8 cellular contexts compared by ENCODE assay signal in genomic region chr3:48663489-48664312, GRCh38. TPM values are rescaled to one million over a fixed set of nuclear protein-coding genes. Genes with fewer than 3 reads are reported as not detected.
DNase-seq lines count a peak whose midpoint lies in the region; ATAC-seq and TF ChIP-seq lines count a peak whose summit lies in the region.

No MANE protein-coding gene starts in this region.

- peaks cover 7% of the 10 kb centered on the region for H3K27me3 Mint-ChIP-seq in neural crest cell (ENCODE audit: low read depth)

- TF ChIP-seq CTCF in LNCaP clone FGC (IDR thresholded peaks at IDR 0.05; ENCODE audit: control insufficient read depth, extremely low read depth, insufficient read depth) (peak; percentile 74), foreskin keratinocyte (conservative IDR thresholded peaks at IDR 0.05) (peak; percentile 93), neural crest cell (conservative IDR thresholded peaks at IDR 0.05) (peak; percentile 91), stomach (IDR thresholded peaks at IDR 0.05) (peak in 5 of 7 experiments; percentile 41 to 74 (median 56))

- H3K9me3 Mint-ChIP-seq in neural crest cell, result peaks cover 2% of the 10 kb centered on the region

- peak overlapping the region; percentile 70 for H3K4me3 ChIP-seq in LNCaP clone FGC (ENCODE audit: low read depth, low read length)
- H3K4me3 ChIP-seq in stomach, result peak overlapping the region; percentile 40 to 58 (median 50)

- H3K27ac Mint-ChIP-seq in neural crest cell (ENCODE audit: unreplicated experiment), result peak overlapping the region; percentile 100

- H3K27me3 ChIP-seq in foreskin keratinocyte, result peaks cover 6% of the 10 kb centered on the region
- H3K27me3 ChIP-seq in stomach, result peaks cover 0 to 57% (median 38%) of the 10 kb centered on the region in 3 donors

- peak overlapping the region; percentile 96 for H3K27ac ChIP-seq in foreskin keratinocyte
- peak overlapping the region; percentile 39 to 88 (median 82) for H3K27ac ChIP-seq in stomach

- intact Hi-C loops in stomach (cut with DNase I; ENCODE audit: low total_unique reads), result no loop called here

- no peaks in the 10 kb centered on the region for H3K4me1 ChIP-seq in foreskin keratinocyte
- H3K4me1 ChIP-seq in stomach, result peaks cover 19 to 34% (median 33%) of the 10 kb centered on the region in 4 donors

- peaks cover 21% of the 10 kb centered on the region for H3K36me3 Mint-ChIP-seq in neural crest cell (ENCODE audit: low read depth)

- ATAC-seq in GM21825 (IDR thresholded peaks at IDR 0.05; ENCODE audit: unreplicated experiment), result peak; percentile 86
- peak; percentile 83 for ATAC-seq in foreskin keratinocyte

- WGBS in stomach, 5 donors, result 1 to 2% (median 2%) methylated on average over 30 to 66 of the region's 66 CpGs

- peak; percentile 99 for DNase-seq in EH (ENCODE audit: low read depth)
- peak; percentile 99 for DNase-seq in LNCaP clone FGC (ENCODE audit: low read depth)
- DNase-seq in SHP77 treated with DMSO at 0.1 percent for 48 hours (lab: John Stamatoyannopoulos, UW), result peak; percentile 97
- peak; percentile 70 for DNase-seq in activated gamma-delta T cell treated with anti-CD3 and anti-CD28 coated beads, Interleukin-2, amount 50 U/mL, for 16 hours (ENCODE audit: low read depth)
- DNase-seq in foreskin keratinocyte, result peak; percentile 96 to 98
- DNase-seq in neural crest cell (ENCODE audit: low read depth, low spot score), result peak; percentile 96
- peak; percentile 89 for DNase-seq in stomach

- peak overlapping the region; percentile 100 for H3K4me3 Mint-ChIP-seq in neural crest cell

- H3K4me1 Mint-ChIP-seq in neural crest cell, result peaks cover 25% of the 10 kb centered on the region

- no peak for TF ChIP-seq POLR2A in stomach (IDR thresholded peaks at IDR 0.05)

- H3K36me3 ChIP-seq in stomach, result no peaks in the 10 kb centered on the region

- no peak for TF ChIP-seq EP300 in stomach (IDR thresholded peaks at IDR 0.05)

- H3K9me3 ChIP-seq in stomach, result no peaks in the 10 kb centered on the region

RNA-seq across cellular contexts. Expression of gene CELSR3, which starts 1.0 kb away (rescaled TPM):
- total RNA-seq in foreskin keratinocyte, result 0.78 and 0.99 TPM in 2 replicates
- 0.42 and 0.46 TPM in 2 replicates for polyA plus RNA-seq in foreskin keratinocyte
- 26.5 and 27.2 TPM in 2 replicates for total RNA-seq in neural crest cell
- 1 to 10 TPM in 4 of 5 donors, not detected in 1; 1.5 to 2.3 (median 1.9) TPM for total RNA-seq in stomach
- polyA plus RNA-seq in stomach, result under 1 TPM; 0.15 to 1.00 (median 0.53) TPM

RNA-seq across cellular contexts. Expression of gene NCKIPSD, which starts 22.0 kb away (rescaled TPM):
- total RNA-seq in foreskin keratinocyte (18.6 and 20.9 TPM in 2 replicates), neural crest cell (25.3 and 30.2 TPM in 2 replicates), stomach (10 to 100 TPM; 16.2 to 46.7 (median 32.6) TPM)
- polyA plus RNA-seq in foreskin keratinocyte (12.5 and 14.4 TPM in 2 replicates), stomach (1 to 10 TPM; 6.1 to 7.7 (median 6.1) TPM)

RNA-seq across cellular contexts. Expression of gene SLC26A6, which starts 28.4 kb away (rescaled TPM):
- total RNA-seq in foreskin keratinocyte (34.5 and 42.9 TPM in 2 replicates), neural crest cell (54.8 and 57.4 TPM in 2 replicates), stomach (100 to 1,000 TPM in 3 of 5 donors, 10 to 100 TPM in 2; 23.9 to 279 (median 137) TPM)
- polyA plus RNA-seq in foreskin keratinocyte (32.1 and 34.2 TPM in 2 replicates), stomach (10 to 100 TPM; 14.8 to 67.7 (median 31.4) TPM)

RNA-seq across cellular contexts. Expression of gene TMEM89, which starts 42.1 kb away (rescaled TPM):
- total RNA-seq in foreskin keratinocyte, result 0.25 TPM in 1 of 2 replicates, not detected in the other
- 0.08 TPM in 1 of 2 replicates, not detected in the other for polyA plus RNA-seq in foreskin keratinocyte
- 0.51 and 0.66 TPM in 2 replicates for total RNA-seq in neural crest cell
- not detected for total RNA-seq in stomach
- under 1 TPM in 1 of 3 donors, not detected in 2; 0.62 TPM for polyA plus RNA-seq in stomach

RNA-seq across cellular contexts. Expression of gene IP6K2, which starts 53.3 kb away (rescaled TPM):
- total RNA-seq in foreskin keratinocyte, result 58.5 and 62.4 TPM in 2 replicates
- 59.0 and 65.4 TPM in 2 replicates for polyA plus RNA-seq in foreskin keratinocyte
- total RNA-seq in neural crest cell, result 139 and 143 TPM in 2 replicates
- 100 to 1,000 TPM; 102 to 234 (median 110) TPM for total RNA-seq in stomach
- polyA plus RNA-seq in stomach, result 10 to 100 TPM; 44.1 to 87.5 (median 65.7) TPM

Comparison
In these comparisons a context has a peak if more than half of its experiments do, and no peak if none do; other contexts are left out.
1. Peak in every context shown above with its lines: DNase-seq, ATAC-seq, H3K4me3 ChIP-seq and H3K27ac ChIP-seq.